Comparison of ENCODE assay signal across 16 cellular contexts in the genomic region with DNA sequence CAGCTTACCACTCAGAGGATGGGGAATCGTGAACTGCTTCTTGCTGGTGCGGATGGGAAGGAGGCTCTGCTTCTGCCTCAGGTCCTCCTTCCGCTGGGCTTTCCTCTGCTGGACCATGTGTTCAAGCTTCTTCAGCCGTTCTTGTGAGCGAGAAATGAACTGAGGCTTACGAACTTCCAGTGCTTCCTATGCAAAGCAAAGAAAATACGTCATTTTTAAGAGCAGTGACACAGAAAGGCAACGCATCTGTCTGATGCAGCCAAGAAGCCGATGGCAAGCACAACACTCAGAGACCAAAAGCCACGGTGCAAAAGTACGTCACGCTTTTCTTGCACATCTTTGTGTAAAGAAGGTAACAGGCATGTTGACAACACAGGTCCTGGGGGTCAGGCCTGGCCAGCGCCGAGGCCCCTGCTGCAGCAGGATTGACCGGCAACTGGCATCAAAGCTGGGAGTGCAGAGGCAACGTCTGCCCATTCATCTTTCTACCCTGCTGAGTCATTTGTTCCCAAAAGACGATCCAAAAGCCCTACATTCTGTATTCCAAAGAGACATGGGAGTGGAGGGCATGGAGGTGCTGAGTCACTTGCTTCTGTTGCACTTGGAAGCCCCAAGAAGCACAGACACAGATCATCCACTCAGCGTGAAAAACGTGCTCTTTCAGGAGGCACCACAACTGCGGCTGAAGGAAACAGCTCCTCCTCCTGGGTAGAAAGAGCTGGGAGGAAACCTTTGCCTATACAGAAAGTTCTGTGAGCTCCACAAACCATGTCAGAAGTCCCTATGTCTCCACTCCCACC.
DNase-seq lines count a peak whose midpoint lies in the region; ATAC-seq and TF ChIP-seq lines count a peak whose summit lies in the region.
"Had no signal": no experiment of that assay in that cellular context is flagged by ENCODE, and none has a peak within 500 bp of the region (broad histone marks: within the 10 kb centered on the region; RNA-seq: fewer than 3 reads in every experiment).

No MANE protein-coding gene starts in this region.

- H3K9me3 Mint-ChIP-seq in naive thymus-derived CD8-positive, alpha-beta T cell = peaks cover 0 to 17% (median 0%) of the 10 kb centered on the region in 9 donors
- peaks cover 0 to 5% (median under 1%) of the 10 kb centered on the region in 8 donors for H3K9me3 Mint-ChIP-seq in CD4-positive, alpha-beta memory T cell
- H3K9me3 Mint-ChIP-seq: nephron had no signal

- DNase-seq in HCEC 1CT = peak; percentile 89
- peak; percentile 95 for DNase-seq in astrocyte of the spinal cord (ENCODE audit: low read depth, low spot score)
- DNase-seq in kidney epithelial cell (ENCODE audit: low read depth) = no peak
- no peak for DNase-seq in naive thymus-derived CD8-positive, alpha-beta T cell
- DNase-seq in CD4-positive, alpha-beta memory T cell = no peak
- DNase-seq: activated naive CD4-positive, alpha-beta T cell treated with anti-CD3 and anti-CD28 coated beads, Interleukin-2, amount 50 U/mL, for 16 hours; AML-193; NCI-H1105; NCI-H524 had no signal

- H3K4me1 ChIP-seq in ACC112 (ENCODE audit: control insufficient read depth, insufficient read depth, low read length, unreplicated experiment) = peaks cover 34% of the 10 kb centered on the region
- H3K4me1 ChIP-seq in CD4-positive, alpha-beta memory T cell (ENCODE audit: insufficient read depth, low read length) = no peaks in the 10 kb centered on the region
- H3K4me1 ChIP-seq: HAP-1, upper lobe of left lung had no signal

- no peaks in the 10 kb centered on the region for H3K79me2 ChIP-seq in ACC112 (ENCODE audit: control insufficient read depth, insufficient read depth, low read length, unreplicated experiment)

- peak; percentile 68 for TF ChIP-seq CTCF in astrocyte of the spinal cord (IDR thresholded peaks at IDR 0.05; ENCODE audit: low read depth, low read length)
- TF ChIP-seq CTCF in kidney epithelial cell (IDR thresholded peaks at IDR 0.05; ENCODE audit: insufficient read depth, low read length, poor library complexity, severe bottlenecking) = peak; percentile 7

- ATAC-seq in GM18520 (IDR thresholded peaks at IDR 0.05; ENCODE audit: unreplicated experiment) (no peak), GM18861 (IDR thresholded peaks at IDR 0.05; ENCODE audit: unreplicated experiment) (no peak)
- no peak for ATAC-seq in naive thymus-derived CD8-positive, alpha-beta T cell
- ATAC-seq: Right ventricle myocardium inferior had no signal

- in situ Hi-C loops in astrocyte of the spinal cord (cut with HindIII; ENCODE audit: low sequenced_read_pairs) = no loop called here

- CTCF ChIA-PET in CD4-positive, alpha-beta memory T cell (lab: Charles Lee; ENCODE audit: partially characterized antibody) = no interaction called here

- no peak overlapping the region for H3K27ac Mint-ChIP-seq in naive thymus-derived CD8-positive, alpha-beta T cell
- no peak overlapping the region for H3K27ac Mint-ChIP-seq in CD4-positive, alpha-beta memory T cell

- no peak overlapping the region for H3K4me3 Mint-ChIP-seq in naive thymus-derived CD8-positive, alpha-beta T cell
- H3K4me3 Mint-ChIP-seq in CD4-positive, alpha-beta memory T cell = no peak overlapping the region
- H3K4me3 Mint-ChIP-seq: nephron had no signal

- POLR2A ChIA-PET in naive thymus-derived CD8-positive, alpha-beta T cell (lab: Charles Lee) = no interaction called here
- POLR2A ChIA-PET in CD4-positive, alpha-beta memory T cell (lab: Charles Lee; ENCODE audit: partially characterized antibody) = no interaction called here

- intact Hi-C loops in CD4-positive, alpha-beta memory T cell (cut with micrococcal nuclease) = no loop called here

- H3K36me3 Mint-ChIP-seq in naive thymus-derived CD8-positive, alpha-beta T cell = no peaks in the 10 kb centered on the region
- no peaks in the 10 kb centered on the region for H3K36me3 Mint-ChIP-seq in CD4-positive, alpha-beta memory T cell

- H3K4me3 ChIP-seq in ACC112 (ENCODE audit: low read depth, low read length) = peak overlapping the region; percentile 2
- H3K4me3 ChIP-seq in astrocyte of the spinal cord (ENCODE audit: low read depth, low read length) = no peak overlapping the region
- no peak overlapping the region for H3K4me3 ChIP-seq in kidney epithelial cell (ENCODE audit: low read depth, low read length)
- no peak overlapping the region for H3K4me3 ChIP-seq in CD4-positive, alpha-beta memory T cell (ENCODE audit: low read length in 2 of 2)
- H3K4me3 ChIP-seq: HAP-1, upper lobe of left lung had no signal

- H3K27me3 ChIP-seq in ACC112 (ENCODE audit: insufficient read depth, low read length) (no peaks in the 10 kb centered on the region), kidney epithelial cell (ENCODE audit: control insufficient read depth, insufficient read depth, low read length) (no peaks in the 10 kb centered on the region)
- H3K27me3 ChIP-seq in CD4-positive, alpha-beta memory T cell (ENCODE audit: insufficient read depth, low read length) = no peaks in the 10 kb centered on the region
- H3K27me3 ChIP-seq: upper lobe of left lung had no signal

- peaks cover 2 to 18% (median 10%) of the 10 kb centered on the region in 5 donors for H3K27me3 Mint-ChIP-seq in naive thymus-derived CD8-positive, alpha-beta T cell
- H3K27me3 Mint-ChIP-seq in CD4-positive, alpha-beta memory T cell = peaks cover 0 to 1% of the 10 kb centered on the region in 2 donors

- no peaks in the 10 kb centered on the region for H3K4me1 Mint-ChIP-seq in naive thymus-derived CD8-positive, alpha-beta T cell
- H3K4me1 Mint-ChIP-seq in CD4-positive, alpha-beta memory T cell = peaks cover 0 to 4% (median 0%) of the 10 kb centered on the region in 4 donors

- no peak overlapping the region for H2AFZ ChIP-seq in ACC112 (ENCODE audit: low read length, unreplicated experiment)

- H3K27ac ChIP-seq in ACC112 (ENCODE audit: low read depth, low read length) = peak overlapping the region; percentile 98
- no peak overlapping the region for H3K27ac ChIP-seq in CD4-positive, alpha-beta memory T cell (ENCODE audit: low read depth, low read length)
- H3K27ac ChIP-seq: upper lobe of left lung had no signal

- no peaks in the 10 kb centered on the region for H3K36me3 ChIP-seq in ACC112 (ENCODE audit: insufficient read depth, low read length)
- no peaks in the 10 kb centered on the region for H3K36me3 ChIP-seq in kidney epithelial cell (ENCODE audit: control insufficient read depth, insufficient read depth, low read length)
- no peaks in the 10 kb centered on the region for H3K36me3 ChIP-seq in CD4-positive, alpha-beta memory T cell (ENCODE audit: insufficient read depth, low read length)
- H3K36me3 ChIP-seq: HAP-1, upper lobe of left lung had no signal

- no peaks in the 10 kb centered on the region for H3K9me3 ChIP-seq in CD4-positive, alpha-beta memory T cell (ENCODE audit: control insufficient read depth in 1 of 2, low read length in 2 of 2)
- H3K9me3 ChIP-seq: HAP-1, upper lobe of left lung had no signal

Comparison
In these comparisons a context has a peak if more than half of its experiments do, and no peak if none do; other contexts are left out.
1. DNase-seq: peak in HCEC 1CT (single experiment) and astrocyte of the spinal cord (single experiment); none in kidney epithelial cell (single experiment), naive thymus-derived CD8-positive, alpha-beta T cell (0 of 10) and CD4-positive, alpha-beta memory T cell (0 of 5).